Comparison of ENCODE assay signal across 11 cellular contexts in the genomic region with DNA sequence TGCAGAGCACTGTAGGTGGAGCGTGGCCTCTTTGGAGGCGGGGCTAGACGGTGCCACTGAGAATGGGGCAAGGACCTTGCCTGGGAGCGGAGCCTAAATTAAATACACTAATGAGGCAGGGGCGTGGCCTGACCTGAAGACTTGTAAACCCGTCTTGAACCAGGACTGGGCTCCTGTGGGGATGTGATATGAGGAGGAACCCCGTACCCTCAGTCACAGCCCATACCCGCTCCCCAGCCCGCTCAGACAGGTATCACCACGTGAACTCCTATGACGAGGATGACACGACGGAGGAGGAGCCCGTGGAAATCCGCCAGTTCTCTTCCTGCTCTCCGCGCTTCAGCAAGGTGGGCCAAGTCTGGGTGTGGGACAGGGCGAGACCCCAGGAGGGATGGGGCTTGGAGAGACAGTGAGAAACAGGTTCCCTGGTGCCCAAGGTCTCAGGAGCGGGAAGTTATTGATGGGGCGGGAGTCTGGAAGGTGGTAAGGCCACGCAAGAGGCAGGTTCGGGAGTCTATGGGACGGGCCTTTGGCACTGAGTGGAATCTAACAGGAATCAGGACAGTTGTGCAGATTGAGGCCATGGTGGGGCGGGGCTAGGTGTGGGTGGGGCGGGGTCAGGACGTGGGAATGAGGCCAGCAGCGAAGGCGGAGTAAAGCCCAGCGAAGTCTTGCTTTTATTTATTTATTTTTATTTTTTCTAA. TPM values are rescaled to one million over a fixed set of nuclear protein-coding genes. Genes with fewer than 3 reads are reported as not detected.
DNase-seq lines count a peak whose midpoint lies in the region; ATAC-seq and TF ChIP-seq lines count a peak whose summit lies in the region.
"Had no signal": no experiment of that assay in that cellular context is flagged by ENCODE, and none has a peak within 500 bp of the region (broad histone marks: within the 10 kb centered on the region; RNA-seq: fewer than 3 reads in every experiment).

No MANE protein-coding gene starts in this region.

- ATAC-seq in DND-41 (ENCODE audit: insufficient read depth, low read depth), result no peak
- no peak for ATAC-seq in effector memory CD8-positive, alpha-beta T cell (replicated peaks)
- no peak for ATAC-seq in GM18498 (IDR thresholded peaks at IDR 0.05; ENCODE audit: unreplicated experiment)

- H3K27me3 ChIP-seq in DND-41 (ENCODE audit: insufficient read depth, low read length, poor library complexity) (no peaks in the 10 kb centered on the region), neural progenitor cell (no peaks in the 10 kb centered on the region)

- H3K9ac ChIP-seq in DND-41 (ENCODE audit: low read depth, low read length) (no peak overlapping the region), neural progenitor cell (no peak overlapping the region)

- H3K4me1 ChIP-seq in DND-41 (ENCODE audit: insufficient read depth, low read length) (peaks cover 14% of the 10 kb centered on the region), neural progenitor cell (peaks cover 5% of the 10 kb centered on the region)

- H3K9me3 Mint-ChIP-seq in effector memory CD8-positive, alpha-beta T cell, result no peaks in the 10 kb centered on the region
- no peaks in the 10 kb centered on the region for H3K9me3 Mint-ChIP-seq in neural progenitor cell
- H3K9me3 Mint-ChIP-seq: activated CD4-positive, alpha-beta T cell treated with anti-CD3 and anti-CD28 coated beads, Interleukin-2, amount 10 ng/mL, durations not matched to agents 7 days and 5 days had no signal

- H3K27ac Mint-ChIP-seq in effector memory CD8-positive, alpha-beta T cell, result no peak overlapping the region
- no peak overlapping the region for H3K27ac Mint-ChIP-seq in neural progenitor cell

- H3K4me3 ChIP-seq in DND-41 (ENCODE audit: low read depth in 1 of 2, low read length in 2 of 2) (no peak overlapping the region), neural progenitor cell (peak overlapping the region; percentile 58)

- H3K4me1 Mint-ChIP-seq in effector memory CD8-positive, alpha-beta T cell (ENCODE audit: low read depth in 2 of 2), result peaks cover 8% of the 10 kb centered on the region in 2 donors
- H3K4me1 Mint-ChIP-seq in neural progenitor cell, result peaks cover 9% of the 10 kb centered on the region

- peaks cover 13% of the 10 kb centered on the region for H3F3A ChIP-seq in neural progenitor cell (ENCODE audit: low read depth)

- no peak for TF ChIP-seq CTCF in DND-41 (IDR thresholded peaks at IDR 0.05; ENCODE audit: borderline replicate concordance, extremely low read depth, low read length, poor library complexity, severe bottlenecking)
- no peak for TF ChIP-seq CTCF in neural progenitor cell (IDR thresholded peaks at IDR 0.05)

- H4K20me1 ChIP-seq in DND-41 (ENCODE audit: insufficient read depth, low read length) (no peaks in the 10 kb centered on the region), neural progenitor cell (ENCODE audit: low read depth) (no peaks in the 10 kb centered on the region)

- peaks cover 7% of the 10 kb centered on the region for H3K36me3 Mint-ChIP-seq in effector memory CD8-positive, alpha-beta T cell (ENCODE audit: insufficient read depth)
- peaks cover 7% of the 10 kb centered on the region for H3K36me3 Mint-ChIP-seq in neural progenitor cell

- peaks cover 8 to 32% of the 10 kb centered on the region in 2 donors for H3K27me3 Mint-ChIP-seq in effector memory CD8-positive, alpha-beta T cell
- H3K27me3 Mint-ChIP-seq in neural progenitor cell (ENCODE audit: insufficient read depth, low read depth), result peaks cover 15% of the 10 kb centered on the region

- no peak overlapping the region for H2AFZ ChIP-seq in DND-41 (ENCODE audit: low read depth, low read length)
- no peak overlapping the region for H2AFZ ChIP-seq in neural progenitor cell (replicated peaks)

- peak overlapping the region; percentile 66 to 73 for H3K4me3 Mint-ChIP-seq in effector memory CD8-positive, alpha-beta T cell
- H3K4me3 Mint-ChIP-seq in neural progenitor cell, result peak overlapping the region; percentile 66

- H3K9me3 ChIP-seq in DND-41 (ENCODE audit: insufficient read depth, low read length, severe bottlenecking) (no peaks in the 10 kb centered on the region), neural progenitor cell (ENCODE audit: low read depth) (no peaks in the 10 kb centered on the region)
- H3K9me3 ChIP-seq: sigmoid colon had no signal

- H3K27ac ChIP-seq in DND-41 (ENCODE audit: low read length) (no peak overlapping the region), neural progenitor cell (no peak overlapping the region)
- H3K27ac ChIP-seq: sigmoid colon had no signal

- no peaks in the 10 kb centered on the region for H3K79me2 ChIP-seq in DND-41 (ENCODE audit: insufficient read depth, low read length)
- H3K79me2 ChIP-seq in neural progenitor cell (ENCODE audit: low read depth), result no peaks in the 10 kb centered on the region

- peaks cover 5% of the 10 kb centered on the region for H3K36me3 ChIP-seq in DND-41 (ENCODE audit: insufficient read depth, low read length)
- no peaks in the 10 kb centered on the region for H3K36me3 ChIP-seq in neural progenitor cell
- H3K36me3 ChIP-seq: sigmoid colon had no signal

- peak overlapping the region; percentile 71 for H3K4me2 ChIP-seq in DND-41 (ENCODE audit: insufficient read depth, low read length)
- H3K4me2 ChIP-seq in neural progenitor cell, result peak overlapping the region; percentile 90

- DNase-seq in DND-41 (no peak), NCI-H2196 (lab: John Stamatoyannopoulos, UW; ENCODE audit: unreplicated experiment) (peak; percentile 48), neural progenitor cell (ENCODE audit: low spot score) (peak; percentile 20), NCI-H2227 treated with DMSO at 0.1 percent for 48 hours (lab: John Stamatoyannopoulos, UW) (no peak), RKO (ENCODE audit: low spot score) (no peak)
- no peak for DNase-seq in effector memory CD8-positive, alpha-beta T cell
- DNase-seq: activated CD4-positive, alpha-beta T cell treated with anti-CD3 and anti-CD28 coated beads, Interleukin-2, amount 10 ng/mL, durations not matched to agents 7 days and 5 days; COR-L47; NCI-H2107; sigmoid colon had no signal

RNA-seq across cellular contexts. Expression of a gene that starts 14.7 kb away (rescaled TPM):
- total RNA-seq in neural progenitor cell (ENCODE audit: low replicate concordance), result 8.7 and 16.5 TPM in 2 replicates

RNA-seq across cellular contexts. Expression of a gene that starts 20.4 kb away (rescaled TPM):
- 0.43 and 0.64 TPM in 2 replicates for total RNA-seq in neural progenitor cell (ENCODE audit: low replicate concordance)
- total RNA-seq: sigmoid colon had no signal

RNA-seq across cellular contexts. Expression of a gene that starts 24.4 kb away (rescaled TPM):
- total RNA-seq in neural progenitor cell (ENCODE audit: low replicate concordance), result 39.5 and 75.0 TPM in 2 replicates

RNA-seq across cellular contexts. Expression of a gene that starts 28.3 kb away (rescaled TPM):
- total RNA-seq in neural progenitor cell (ENCODE audit: low replicate concordance), result 8.3 and 13.3 TPM in 2 replicates

RNA-seq across cellular contexts. Expression of a gene that starts 32.2 kb away (rescaled TPM):
- 0.19 TPM in 1 of 2 replicates, not detected in the other for total RNA-seq in neural progenitor cell (ENCODE audit: low replicate concordance)
- total RNA-seq: activated CD4-positive, alpha-beta T cell treated with anti-CD3 and anti-CD28 coated beads, Interleukin-2, amount 10 ng/mL, durations not matched to agents 7 days and 5 days had no signal

Comparison
In these comparisons a context has a peak if more than half of its experiments do, and no peak if none do; other contexts are left out.
1. DNase-seq: peak in NCI-H2196 (single experiment) and neural progenitor cell (single experiment); none in DND-41 (single experiment), effector memory CD8-positive, alpha-beta T cell (0 of 3), NCI-H2227 treated with DMSO at 0.1 percent for 48 hours (single experiment) and RKO (single experiment).